Comparison of ENCODE assay signal across 8 cellular contexts in the genomic region with DNA sequence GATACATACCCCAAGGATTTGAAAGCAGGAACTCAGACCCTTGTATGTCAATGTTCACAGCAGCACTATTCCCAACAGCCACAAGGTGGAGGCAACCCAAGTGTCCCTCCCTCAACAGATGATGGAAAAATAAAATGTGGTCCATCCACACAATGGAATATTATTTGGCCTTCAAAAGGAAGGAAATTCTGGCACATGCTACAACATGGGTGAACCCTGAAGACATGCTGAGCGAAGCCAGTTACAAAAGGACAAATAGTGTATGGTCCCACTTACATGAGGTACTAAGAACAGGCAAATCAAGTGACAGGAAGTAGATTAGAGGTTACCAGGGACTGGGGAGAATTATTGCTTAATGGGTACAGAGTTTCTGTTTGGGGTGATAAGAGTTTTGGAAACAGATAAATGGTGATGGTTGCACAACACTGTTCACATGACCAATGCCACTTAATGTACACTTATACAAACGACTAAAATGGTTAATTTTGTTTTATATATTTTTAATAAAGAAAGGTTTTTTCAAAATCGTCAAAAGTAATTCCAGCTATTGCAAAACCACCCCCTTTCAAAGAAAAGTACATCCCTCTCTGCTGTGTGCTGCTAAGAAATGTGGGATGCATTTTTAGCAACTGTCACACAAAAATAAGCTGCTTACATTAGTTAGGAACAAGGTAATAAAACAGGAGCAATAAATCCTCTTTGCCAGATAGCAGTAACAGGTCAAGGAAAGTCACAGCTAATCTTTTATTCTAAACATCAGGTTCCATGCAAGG.
A peak's percentile ranks its signal among the peaks of the same experiment; 100 is the strongest.
DNase-seq lines count a peak whose midpoint lies in the region; ATAC-seq and TF ChIP-seq lines count a peak whose summit lies in the region.

No MANE protein-coding gene starts in this region.

- peak in 2 of 3 donors; percentile 6 to 16 for DNase-seq in CD4-positive, CD25-positive, alpha-beta regulatory T cell
- DNase-seq in NCI-H2196 (lab: John Stamatoyannopoulos, UW; ENCODE audit: unreplicated experiment): no peak
- no peak for DNase-seq in activated gamma-delta T cell treated with Interleukin-2 at 50 U/mL for 16 hours
- no peak for DNase-seq in NCI-H526 treated with DMSO at 0.1 percent for 48 hours (lab: John Stamatoyannopoulos, UW)

- peak; percentile 71 to 82 for TF ChIP-seq RAD21 in liver (IDR thresholded peaks at IDR 0.05)

- peaks cover 31% of the 10 kb centered on the region for H3K27me3 Mint-ChIP-seq in CD4-positive, CD25-positive, alpha-beta regulatory T cell

- H3K4me1 ChIP-seq in CD4-positive, CD25-positive, alpha-beta regulatory T cell (ENCODE audit: control insufficient read depth, insufficient read depth, low read length, poor library complexity, severe bottlenecking): no peaks in the 10 kb centered on the region
- peaks cover 7 to 47% (median 22%) of the 10 kb centered on the region in 4 donors for H3K4me1 ChIP-seq in liver (ENCODE audit: control insufficient read depth in 4 of 4, insufficient read depth in 4 of 4, low read length in 3 of 4)

- no peak for ATAC-seq in CD4-positive, CD25-positive, alpha-beta regulatory T cell (ENCODE audit: low read depth in 2 of 2)
- ATAC-seq in HG02981 (IDR thresholded peaks at IDR 0.05; ENCODE audit: unreplicated experiment) (peak; percentile 58), GM21423 (IDR thresholded peaks at IDR 0.05; ENCODE audit: unreplicated experiment) (no peak)

- no peaks in the 10 kb centered on the region for H3K36me3 ChIP-seq in CD4-positive, CD25-positive, alpha-beta regulatory T cell (ENCODE audit: control insufficient read depth, insufficient read depth, low read length)
- peaks cover 0 to 11% (median 0%) of the 10 kb centered on the region in 4 donors for H3K36me3 ChIP-seq in liver (ENCODE audit: control insufficient read depth in 4 of 4, insufficient read depth in 3 of 4, low read depth in 1 of 4, low read length in 3 of 4)

- no peaks in the 10 kb centered on the region for H3K9me3 Mint-ChIP-seq in CD4-positive, CD25-positive, alpha-beta regulatory T cell

- no peaks in the 10 kb centered on the region for H3K36me3 Mint-ChIP-seq in CD4-positive, CD25-positive, alpha-beta regulatory T cell

- peaks cover 0 to 4% (median 0%) of the 10 kb centered on the region in 4 donors for H3K4me1 Mint-ChIP-seq in CD4-positive, CD25-positive, alpha-beta regulatory T cell

- H3K4me3 Mint-ChIP-seq in CD4-positive, CD25-positive, alpha-beta regulatory T cell: no peak overlapping the region

- H3K4me3 ChIP-seq in CD4-positive, CD25-positive, alpha-beta regulatory T cell (ENCODE audit: low read depth, low read length): no peak overlapping the region
- no peak overlapping the region for H3K4me3 ChIP-seq in WI38 (ENCODE audit: low read depth, low read length)
- peak overlapping the region in 1 of 3 donors; percentile 11 for H3K4me3 ChIP-seq in liver (ENCODE audit: low read depth in 1 of 3, low read length in 3 of 3)

- H3K9ac ChIP-seq in liver (ENCODE audit: low read depth in 1 of 2, low read length in 2 of 2): peak overlapping the region in 1 of 2 donors; percentile 32

- no peak overlapping the region for H3K27ac ChIP-seq in CD4-positive, CD25-positive, alpha-beta regulatory T cell (ENCODE audit: insufficient read depth, low read length, poor library complexity, severe bottlenecking)
- H3K27ac ChIP-seq in liver (ENCODE audit: low read depth in 1 of 2, low read length in 2 of 2): peak overlapping the region; percentile 82 to 88

- 28% methylated on average over 3 of the region's 3 CpGs for WGBS in liver

- H3K27me3 ChIP-seq in CD4-positive, CD25-positive, alpha-beta regulatory T cell (ENCODE audit: control insufficient read depth, insufficient read depth, low read length): peaks cover 6% of the 10 kb centered on the region
- no peaks in the 10 kb centered on the region for H3K27me3 ChIP-seq in liver (ENCODE audit: control insufficient read depth in 4 of 4, insufficient read depth in 4 of 4, low read length in 3 of 4)

- H3K9me3 ChIP-seq in CD4-positive, CD25-positive, alpha-beta regulatory T cell (ENCODE audit: control insufficient read depth in 2 of 2, low read length in 2 of 2): no peaks in the 10 kb centered on the region
- H3K9me3 ChIP-seq in liver (ENCODE audit: control insufficient read depth in 4 of 4, low read length in 3 of 4): no peaks in the 10 kb centered on the region

- no peak overlapping the region for H3K27ac Mint-ChIP-seq in CD4-positive, CD25-positive, alpha-beta regulatory T cell

- TF ChIP-seq CTCF in WI38 (IDR thresholded peaks at IDR 0.05; ENCODE audit: low read depth, low read length): peak; percentile 41
- TF ChIP-seq CTCF in liver (IDR thresholded peaks at IDR 0.05; ENCODE audit: low read depth, low read length, missing input control): peak; percentile 58

TF ChIP-seq in liver, 16 proteins besides CTCF, POLR2A, EP300 and RAD21:
- TF ChIP-seq RXRA (IDR thresholded peaks at IDR 0.05) (peak; percentile 91 to 95), HNF4A (conservative IDR thresholded peaks at IDR 0.05) (peak; percentile 87 to 94), YY1 (IDR thresholded peaks at IDR 0.05) (peak; percentile 62), EGR1 (IDR thresholded peaks at IDR 0.05; ENCODE audit: low read depth in 2 of 2) (peak in 1 of 2 donors; percentile 78), TAF1 (conservative IDR thresholded peaks at IDR 0.05) (no peak), FOXA1 (IDR thresholded peaks at IDR 0.05) (no peak), FOXA2 (IDR thresholded peaks at IDR 0.05) (no peak), SP1 (IDR thresholded peaks at IDR 0.05) (peak; percentile 82), GABPA (IDR thresholded peaks at IDR 0.05 in 1 of 2, conservative IDR thresholded peaks at IDR 0.05 in 1 of 2) (peak; percentile 44 to 84), NR2F2 (IDR thresholded peaks at IDR 0.05) (no peak), JUND (IDR thresholded peaks at IDR 0.05) (peak in 1 of 2 donors; percentile 42), HNF4G (IDR thresholded peaks at IDR 0.05) (peak; percentile 46)
- TF ChIP-seq, protein P1, sequence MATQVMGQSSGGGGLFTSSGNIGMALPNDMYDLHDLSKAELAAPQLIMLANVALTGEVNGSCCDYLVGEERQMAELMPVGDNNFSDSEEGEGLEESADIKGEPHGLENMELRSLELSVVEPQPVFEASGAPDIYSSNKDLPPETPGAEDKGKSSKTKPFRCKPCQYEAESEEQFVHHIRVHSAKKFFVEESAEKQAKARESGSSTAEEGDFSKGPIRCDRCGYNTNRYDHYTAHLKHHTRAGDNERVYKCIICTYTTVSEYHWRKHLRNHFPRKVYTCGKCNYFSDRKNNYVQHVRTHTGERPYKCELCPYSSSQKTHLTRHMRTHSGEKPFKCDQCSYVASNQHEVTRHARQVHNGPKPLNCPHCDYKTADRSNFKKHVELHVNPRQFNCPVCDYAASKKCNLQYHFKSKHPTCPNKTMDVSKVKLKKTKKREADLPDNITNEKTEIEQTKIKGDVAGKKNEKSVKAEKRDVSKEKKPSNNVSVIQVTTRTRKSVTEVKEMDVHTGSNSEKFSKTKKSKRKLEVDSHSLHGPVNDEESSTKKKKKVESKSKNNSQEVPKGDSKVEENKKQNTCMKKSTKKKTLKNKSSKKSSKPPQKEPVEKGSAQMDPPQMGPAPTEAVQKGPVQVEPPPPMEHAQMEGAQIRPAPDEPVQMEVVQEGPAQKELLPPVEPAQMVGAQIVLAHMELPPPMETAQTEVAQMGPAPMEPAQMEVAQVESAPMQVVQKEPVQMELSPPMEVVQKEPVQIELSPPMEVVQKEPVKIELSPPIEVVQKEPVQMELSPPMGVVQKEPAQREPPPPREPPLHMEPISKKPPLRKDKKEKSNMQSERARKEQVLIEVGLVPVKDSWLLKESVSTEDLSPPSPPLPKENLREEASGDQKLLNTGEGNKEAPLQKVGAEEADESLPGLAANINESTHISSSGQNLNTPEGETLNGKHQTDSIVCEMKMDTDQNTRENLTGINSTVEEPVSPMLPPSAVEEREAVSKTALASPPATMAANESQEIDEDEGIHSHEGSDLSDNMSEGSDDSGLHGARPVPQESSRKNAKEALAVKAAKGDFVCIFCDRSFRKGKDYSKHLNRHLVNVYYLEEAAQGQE (IDR thresholded peaks at IDR 0.05): peak; percentile 67
- TF ChIP-seq, protein P2, sequence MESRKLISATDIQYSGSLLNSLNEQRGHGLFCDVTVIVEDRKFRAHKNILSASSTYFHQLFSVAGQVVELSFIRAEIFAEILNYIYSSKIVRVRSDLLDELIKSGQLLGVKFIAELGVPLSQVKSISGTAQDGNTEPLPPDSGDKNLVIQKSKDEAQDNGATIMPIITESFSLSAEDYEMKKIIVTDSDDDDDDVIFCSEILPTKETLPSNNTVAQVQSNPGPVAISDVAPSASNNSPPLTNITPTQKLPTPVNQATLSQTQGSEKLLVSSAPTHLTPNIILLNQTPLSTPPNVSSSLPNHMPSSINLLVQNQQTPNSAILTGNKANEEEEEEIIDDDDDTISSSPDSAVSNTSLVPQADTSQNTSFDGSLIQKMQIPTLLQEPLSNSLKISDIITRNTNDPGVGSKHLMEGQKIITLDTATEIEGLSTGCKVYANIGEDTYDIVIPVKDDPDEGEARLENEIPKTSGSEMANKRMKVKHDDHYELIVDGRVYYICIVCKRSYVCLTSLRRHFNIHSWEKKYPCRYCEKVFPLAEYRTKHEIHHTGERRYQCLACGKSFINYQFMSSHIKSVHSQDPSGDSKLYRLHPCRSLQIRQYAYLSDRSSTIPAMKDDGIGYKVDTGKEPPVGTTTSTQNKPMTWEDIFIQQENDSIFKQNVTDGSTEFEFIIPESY (IDR thresholded peaks at IDR 0.05): peak; percentile 89
- TF ChIP-seq, protein P3, sequence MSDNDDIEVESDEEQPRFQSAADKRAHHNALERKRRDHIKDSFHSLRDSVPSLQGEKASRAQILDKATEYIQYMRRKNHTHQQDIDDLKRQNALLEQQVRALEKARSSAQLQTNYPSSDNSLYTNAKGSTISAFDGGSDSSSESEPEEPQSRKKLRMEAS (IDR thresholded peaks at IDR 0.05): peak; percentile 95
- TF ChIP-seq, protein P4, sequence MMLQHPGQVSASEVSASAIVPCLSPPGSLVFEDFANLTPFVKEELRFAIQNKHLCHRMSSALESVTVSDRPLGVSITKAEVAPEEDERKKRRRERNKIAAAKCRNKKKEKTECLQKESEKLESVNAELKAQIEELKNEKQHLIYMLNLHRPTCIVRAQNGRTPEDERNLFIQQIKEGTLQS (IDR thresholded peaks at IDR 0.05): no peak
TF ChIP-seq in liver: peak in this region for 11.

Comparison
In these comparisons a context has a peak if more than half of its experiments do, and no peak if none do; other contexts are left out.
1. DNase-seq: peak in CD4-positive, CD25-positive, alpha-beta regulatory T cell (2 of 3); none in NCI-H2196 (single experiment), activated gamma-delta T cell treated with Interleukin-2 at 50 U/mL for 16 hours (single experiment) and NCI-H526 treated with DMSO at 0.1 percent for 48 hours (single experiment).